ENCODE assay signal across 13 cellular contexts in the genomic region with DNA sequence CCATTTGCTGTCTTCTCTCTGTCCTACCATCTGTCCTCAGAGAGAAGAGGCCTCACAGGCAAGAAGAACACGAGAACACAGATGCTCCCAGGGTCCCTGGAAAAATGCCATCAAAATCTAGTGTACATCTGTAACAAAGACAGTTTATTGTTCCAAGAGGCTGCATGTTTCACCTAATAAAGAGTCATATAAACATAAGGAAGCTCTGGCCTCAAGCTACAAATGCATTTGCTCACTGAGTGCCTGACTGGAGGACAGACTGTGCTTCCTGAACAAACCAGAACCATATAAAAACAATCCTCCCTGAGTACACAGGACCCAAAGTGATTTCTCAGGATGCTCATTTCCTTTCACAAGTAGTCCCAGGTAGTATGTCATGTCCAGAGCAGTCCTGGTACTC.
DNase-seq lines count a peak whose midpoint lies in the region; ATAC-seq and TF ChIP-seq lines count a peak whose summit lies in the region.
"Had no signal": no experiment of that assay in that cellular context is flagged by ENCODE, and none has a peak within 500 bp of the region (broad histone marks: within the 10 kb centered on the region; RNA-seq: fewer than 3 reads in every experiment).

No MANE protein-coding gene starts in this region.

- no peaks in the 10 kb centered on the region for H3K36me3 ChIP-seq in RWPE2 (ENCODE audit: low read depth)

- no peaks in the 10 kb centered on the region for H3K9me3 Mint-ChIP-seq in activated CD8-positive, alpha-beta memory T cell treated with anti-CD3 and anti-CD28 coated beads, Interleukin-2, amount 10 ng/mL, durations not matched to agents 7 days and 5 days (ENCODE audit: low read depth)
- no peaks in the 10 kb centered on the region for H3K9me3 Mint-ChIP-seq in activated T-cell treated with anti-CD3 and anti-CD28 coated beads, Interleukin-2, amount 50 U/mL, for 72 hours
- H3K9me3 Mint-ChIP-seq: activated T-cell treated with anti-CD3 and anti-CD28 coated beads, Interleukin-2, amount 50 U/mL, for 4 hours; effector memory CD8-positive, alpha-beta T cell had no signal

- H3K27me3 Mint-ChIP-seq in activated CD8-positive, alpha-beta memory T cell treated with anti-CD3 and anti-CD28 coated beads, Interleukin-2, amount 10 ng/mL, durations not matched to agents 7 days and 5 days, result peaks cover 4% of the 10 kb centered on the region
- H3K27me3 Mint-ChIP-seq in activated T-cell treated with anti-CD3 and anti-CD28 coated beads, Interleukin-2, amount 50 U/mL, for 72 hours (ENCODE audit: low read depth), result peaks cover 6% of the 10 kb centered on the region

- H3K9me3 ChIP-seq in RWPE2 (ENCODE audit: severe bottlenecking), result no peaks in the 10 kb centered on the region

- peak overlapping the region; percentile 16 for H3K27ac ChIP-seq in RWPE2 (ENCODE audit: poor library complexity, severe bottlenecking)

- ATAC-seq in RWPE2 (ENCODE audit: low read depth), result no peak; the same call in 2 of the 3 replicates
- no peak for ATAC-seq in activated CD8-positive, alpha-beta memory T cell treated with anti-CD3 and anti-CD28 coated beads, Interleukin-2, amount 10 ng/mL, durations not matched to agents 7 days and 5 days
- ATAC-seq in stimulated activated naive CD8-positive, alpha-beta T cell treated with anti-CD3 and anti-CD28 coated beads, Interleukin-15, Interleukin-2, amounts not matched to agents 100 U/mL and 50 U/mL, for 24 hours, result no peak
- no peak for ATAC-seq in activated T-cell treated with anti-CD3 and anti-CD28 coated beads, Interleukin-2, amount 50 U/mL, for 72 hours (replicated peaks in 1 of 2)
- ATAC-seq in HG03108 (IDR thresholded peaks at IDR 0.05; ENCODE audit: unreplicated experiment), result no peak
- ATAC-seq: activated CD4-positive, CD25-positive, alpha-beta regulatory T cell treated with anti-CD3 and anti-CD28 coated beads, Interleukin-2, amount 50 U/mL, for 24 hours; activated T-cell treated with anti-CD3 and anti-CD28 coated beads, Interleukin-2, amount 50 U/mL, for 4 hours; effector memory CD8-positive, alpha-beta T cell; right cardiac atrium had no signal

- no peak overlapping the region for H3K4me3 Mint-ChIP-seq in activated CD8-positive, alpha-beta memory T cell treated with anti-CD3 and anti-CD28 coated beads, Interleukin-2, amount 10 ng/mL, durations not matched to agents 7 days and 5 days
- H3K4me3 Mint-ChIP-seq in activated T-cell treated with anti-CD3 and anti-CD28 coated beads, Interleukin-2, amount 50 U/mL, for 72 hours, result no peak overlapping the region
- H3K4me3 Mint-ChIP-seq: activated T-cell treated with anti-CD3 and anti-CD28 coated beads, Interleukin-2, amount 50 U/mL, for 4 hours; CD8-positive, alpha-beta memory T cell; effector memory CD8-positive, alpha-beta T cell had no signal

- DNase-seq in M059J (ENCODE audit: low read depth) (peak; percentile 83), RWPE2 (ENCODE audit: low spot score) (no peak), foreskin fibroblast (peak; percentile 58 to 74), skeletal muscle cell (ENCODE audit: low read depth) (peak; percentile 83)
- no peak for DNase-seq in activated CD8-positive, alpha-beta memory T cell treated with anti-CD3 and anti-CD28 coated beads, Interleukin-2, amount 10 ng/mL, durations not matched to agents 7 days and 5 days
- no peak for DNase-seq in stimulated activated naive CD8-positive, alpha-beta T cell treated with anti-CD3 and anti-CD28 coated beads, Interleukin-15, Interleukin-2, amounts not matched to agents 100 U/mL and 50 U/mL, for 24 hours
- no peak for DNase-seq in activated T-cell treated with anti-CD3 and anti-CD28 coated beads, Interleukin-2, amount 50 U/mL, for 72 hours
- DNase-seq: activated T-cell treated with anti-CD3 and anti-CD28 coated beads, Interleukin-2, amount 50 U/mL, for 4 hours; CD8-positive, alpha-beta memory T cell; effector memory CD8-positive, alpha-beta T cell; right cardiac atrium had no signal

- H3K4me1 Mint-ChIP-seq in activated CD8-positive, alpha-beta memory T cell treated with anti-CD3 and anti-CD28 coated beads, Interleukin-2, amount 10 ng/mL, durations not matched to agents 7 days and 5 days, result peaks cover 4% of the 10 kb centered on the region
- peaks cover 5% of the 10 kb centered on the region for H3K4me1 Mint-ChIP-seq in activated T-cell treated with anti-CD3 and anti-CD28 coated beads, Interleukin-2, amount 50 U/mL, for 72 hours (ENCODE audit: low read depth)
- H3K4me1 Mint-ChIP-seq: CD8-positive, alpha-beta memory T cell had no signal

- H3K36me3 Mint-ChIP-seq in activated CD8-positive, alpha-beta memory T cell treated with anti-CD3 and anti-CD28 coated beads, Interleukin-2, amount 10 ng/mL, durations not matched to agents 7 days and 5 days, result no peaks in the 10 kb centered on the region
- no peaks in the 10 kb centered on the region for H3K36me3 Mint-ChIP-seq in activated T-cell treated with anti-CD3 and anti-CD28 coated beads, Interleukin-2, amount 50 U/mL, for 72 hours (ENCODE audit: insufficient read depth in 2 of 2)
- H3K36me3 Mint-ChIP-seq: CD8-positive, alpha-beta memory T cell had no signal

- TF ChIP-seq CTCF in RWPE2 (IDR thresholded peaks at IDR 0.05; ENCODE audit: poor library complexity, severe bottlenecking), result no peak
- no peak for TF ChIP-seq CTCF in foreskin fibroblast (IDR thresholded peaks at IDR 0.05; ENCODE audit: low read depth, low read length)

- no peak overlapping the region for H3K27ac Mint-ChIP-seq in activated CD8-positive, alpha-beta memory T cell treated with anti-CD3 and anti-CD28 coated beads, Interleukin-2, amount 10 ng/mL, durations not matched to agents 7 days and 5 days
- no peak overlapping the region for H3K27ac Mint-ChIP-seq in activated T-cell treated with anti-CD3 and anti-CD28 coated beads, Interleukin-2, amount 50 U/mL, for 72 hours
- H3K27ac Mint-ChIP-seq: effector memory CD8-positive, alpha-beta T cell had no signal

- H3K4me3 ChIP-seq in RWPE2 (ENCODE audit: severe bottlenecking) (no peak overlapping the region), foreskin fibroblast (ENCODE audit: low read depth in 1 of 2, low read length in 2 of 2) (no peak overlapping the region), skeletal muscle cell (ENCODE audit: low read depth, low read length) (no peak overlapping the region)

- H3K4me1 ChIP-seq in RWPE2 (ENCODE audit: insufficient read depth, poor library complexity, severe bottlenecking), result peaks cover 20% of the 10 kb centered on the region

- CTCF ChIA-PET in activated CD8-positive, alpha-beta memory T cell treated with anti-CD3 and anti-CD28 coated beads, Interleukin-2, amount 10 ng/mL, durations not matched to agents 7 days and 5 days (lab: Charles Lee), result no interaction called here

- no peaks in the 10 kb centered on the region for H3K27me3 ChIP-seq in RWPE2 (ENCODE audit: insufficient read depth, poor library complexity, severe bottlenecking)

Comparison
In these comparisons a context has a peak if more than half of its experiments do, and no peak if none do; other contexts are left out.
1. DNase-seq: peak in M059J (single experiment), foreskin fibroblast (2 of 2) and skeletal muscle cell (single experiment); none in RWPE2 (single experiment), activated CD8-positive, alpha-beta memory T cell treated with anti-CD3 and anti-CD28 coated beads, Interleukin-2, amount 10 ng/mL, durations not matched to agents 7 days and 5 days (single experiment), stimulated activated naive CD8-positive, alpha-beta T cell treated with anti-CD3 and anti-CD28 coated beads, Interleukin-15, Interleukin-2, amounts not matched to agents 100 U/mL and 50 U/mL, for 24 hours (single experiment) and activated T-cell treated with anti-CD3 and anti-CD28 coated beads, Interleukin-2, amount 50 U/mL, for 72 hours (0 of 2).